ENCODE assay signal across 1 cellular context in the genomic region with DNA sequence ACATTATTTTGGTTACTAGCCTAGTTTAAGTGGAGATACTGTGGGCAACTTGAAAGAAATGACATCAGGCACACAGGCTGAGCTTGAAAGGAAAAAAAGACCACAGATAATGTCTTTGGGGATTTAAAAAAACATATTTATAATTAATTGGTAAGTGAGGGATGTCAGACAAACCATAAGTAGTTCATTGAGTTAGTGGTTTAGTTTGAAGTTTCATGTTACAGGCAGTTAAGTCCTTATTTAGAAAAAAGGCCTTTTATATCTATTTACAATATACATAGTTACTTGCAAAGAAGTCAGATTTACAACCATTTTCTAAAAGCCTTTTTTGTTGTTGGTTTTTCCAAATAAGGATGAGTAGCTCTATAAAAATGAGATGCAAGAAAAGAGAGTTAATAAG.
TF ChIP-seq lines count a peak whose summit lies in the region.

No MANE protein-coding gene starts in this region.

TF ChIP-seq in HEK293, 187 proteins besides CTCF, POLR2A, EP300 and RAD21 (continued from another document):
- TF ChIP-seq, protein P1, sequence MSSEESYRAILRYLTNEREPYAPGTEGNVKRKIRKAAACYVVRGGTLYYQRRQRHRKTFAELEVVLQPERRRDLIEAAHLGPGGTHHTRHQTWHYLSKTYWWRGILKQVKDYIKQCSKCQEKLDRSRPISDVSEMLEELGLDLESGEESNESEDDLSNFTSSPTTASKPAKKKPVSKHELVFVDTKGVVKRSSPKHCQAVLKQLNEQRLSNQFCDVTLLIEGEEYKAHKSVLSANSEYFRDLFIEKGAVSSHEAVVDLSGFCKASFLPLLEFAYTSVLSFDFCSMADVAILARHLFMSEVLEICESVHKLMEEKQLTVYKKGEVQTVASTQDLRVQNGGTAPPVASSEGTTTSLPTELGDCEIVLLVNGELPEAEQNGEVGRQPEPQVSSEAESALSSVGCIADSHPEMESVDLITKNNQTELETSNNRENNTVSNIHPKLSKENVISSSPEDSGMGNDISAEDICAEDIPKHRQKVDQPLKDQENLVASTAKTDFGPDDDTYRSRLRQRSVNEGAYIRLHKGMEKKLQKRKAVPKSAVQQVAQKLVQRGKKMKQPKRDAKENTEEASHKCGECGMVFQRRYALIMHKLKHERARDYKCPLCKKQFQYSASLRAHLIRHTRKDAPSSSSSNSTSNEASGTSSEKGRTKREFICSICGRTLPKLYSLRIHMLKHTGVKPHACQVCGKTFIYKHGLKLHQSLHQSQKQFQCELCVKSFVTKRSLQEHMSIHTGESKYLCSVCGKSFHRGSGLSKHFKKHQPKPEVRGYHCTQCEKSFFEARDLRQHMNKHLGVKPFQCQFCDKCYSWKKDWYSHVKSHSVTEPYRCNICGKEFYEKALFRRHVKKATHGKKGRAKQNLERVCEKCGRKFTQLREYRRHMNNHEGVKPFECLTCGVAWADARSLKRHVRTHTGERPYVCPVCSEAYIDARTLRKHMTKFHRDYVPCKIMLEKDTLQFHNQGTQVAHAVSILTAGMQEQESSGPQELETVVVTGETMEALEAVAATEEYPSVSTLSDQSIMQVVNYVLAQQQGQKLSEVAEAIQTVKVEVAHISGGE (tag by site-specific recombination; conservative IDR thresholded peaks at IDR 0.05; ENCODE audit: low read depth), result no peak
- TF ChIP-seq ZNF514 (tag by site-specific recombination; IDR thresholded peaks at IDR 0.05) (no peak), MZF1 (tag by site-specific recombination; IDR thresholded peaks at IDR 0.05; ENCODE audit: borderline replicate concordance) (peak; percentile 94)
